ENCODE assay signal across 21 cellular contexts in genomic region chr11:6406370-6406769, GRCh38. TPM values are rescaled to one million over a fixed set of nuclear protein-coding genes. Genes with fewer than 3 reads are reported as not detected.
DNase-seq lines count a peak whose midpoint lies in the region; ATAC-seq and TF ChIP-seq lines count a peak whose summit lies in the region.
"Had no signal": no experiment of that assay in that cellular context is flagged by ENCODE, and none has a peak within 500 bp of the region (broad histone marks: within the 10 kb centered on the region; RNA-seq: fewer than 3 reads in every experiment).

No MANE protein-coding gene starts in this region.

- H3K4me3 Mint-ChIP-seq in activated CD8-positive, alpha-beta memory T cell treated with anti-CD3 and anti-CD28 coated beads, Interleukin-2, amount 10 ng/mL, durations not matched to agents 7 days and 5 days = no peak overlapping the region
- no peak overlapping the region for H3K4me3 Mint-ChIP-seq in stimulated activated effector memory CD8-positive, alpha-beta T cell treated with anti-CD3 and anti-CD28 coated beads, Interleukin-12 subunit alpha, Interleukin-12 subunit beta, amount 100 ng/mL, for 72 hours
- H3K4me3 Mint-ChIP-seq: H9 had no signal

- CTCF ChIA-PET in activated CD8-positive, alpha-beta memory T cell treated with anti-CD3 and anti-CD28 coated beads, Interleukin-2, amount 10 ng/mL, durations not matched to agents 7 days and 5 days (lab: Charles Lee) = interaction anchor here (1.0 to 2.1 kb wide), 3 partner anchors 27 to 43 kb away, joined by 3 to 6 read pairs (median 3); no protein-coding TSS in a partner anchor

- ATAC-seq in activated CD8-positive, alpha-beta memory T cell treated with anti-CD3 and anti-CD28 coated beads, Interleukin-2, amount 10 ng/mL, durations not matched to agents 7 days and 5 days = no peak
- no peak for ATAC-seq in stimulated activated effector memory CD8-positive, alpha-beta T cell treated with anti-CD3 and anti-CD28 coated beads, Interleukin-12 subunit alpha, Interleukin-12 subunit beta, amount 100 ng/mL, for 72 hours
- ATAC-seq: activated CD4-positive, CD25-positive, alpha-beta regulatory T cell treated with anti-CD3 and anti-CD28 coated beads, Interleukin-2, amount 50 U/mL, for 24 hours; Panc1 had no signal

- H3K27me3 Mint-ChIP-seq in activated CD8-positive, alpha-beta memory T cell treated with anti-CD3 and anti-CD28 coated beads, Interleukin-2, amount 10 ng/mL, durations not matched to agents 7 days and 5 days = no peaks in the 10 kb centered on the region

- DNase-seq in activated CD8-positive, alpha-beta memory T cell treated with anti-CD3 and anti-CD28 coated beads, Interleukin-2, amount 10 ng/mL, durations not matched to agents 7 days and 5 days = no peak
- no peak for DNase-seq in activated CD8-positive, alpha-beta memory T cell treated with anti-CD3 and anti-CD28 coated beads for 24 hours
- peak; percentile 44 for DNase-seq in HuH-7.5 (ENCODE audit: low spot score)
- DNase-seq in stimulated activated effector memory CD8-positive, alpha-beta T cell treated with anti-CD3 and anti-CD28 coated beads, Interleukin-12 subunit alpha, Interleukin-12 subunit beta, amount 100 ng/mL, for 72 hours (ENCODE audit: low spot score in 2 of 2) = no peak
- no peak for DNase-seq in erythroblast (lab: John Stamatoyannopoulos, UW)
- DNase-seq in NCI-H1694 treated with DMSO at 0.1 percent for 48 hours (lab: John Stamatoyannopoulos, UW) = no peak
- DNase-seq in KBM-7 = no peak
- DNase-seq: adrenal gland, BE2C, Calu3, cortex of kidney, kidney, NCI-H2171, SIG-M5, SW 1271, upper lobe of right lung had no signal

- peaks cover 11% of the 10 kb centered on the region for H3K36me3 Mint-ChIP-seq in activated CD8-positive, alpha-beta memory T cell treated with anti-CD3 and anti-CD28 coated beads, Interleukin-2, amount 10 ng/mL, durations not matched to agents 7 days and 5 days
- H3K36me3 Mint-ChIP-seq in stimulated activated effector memory CD8-positive, alpha-beta T cell treated with anti-CD3 and anti-CD28 coated beads, Interleukin-12 subunit alpha, Interleukin-12 subunit beta, amount 100 ng/mL, for 72 hours = peaks cover 24% of the 10 kb centered on the region

- peak overlapping the region; percentile 20 for H3K27ac Mint-ChIP-seq in activated CD8-positive, alpha-beta memory T cell treated with anti-CD3 and anti-CD28 coated beads, Interleukin-2, amount 10 ng/mL, durations not matched to agents 7 days and 5 days
- H3K27ac Mint-ChIP-seq in stimulated activated effector memory CD8-positive, alpha-beta T cell treated with anti-CD3 and anti-CD28 coated beads, Interleukin-12 subunit alpha, Interleukin-12 subunit beta, amount 100 ng/mL, for 72 hours = peak overlapping the region; percentile 4

- no peaks in the 10 kb centered on the region for H3K9me3 Mint-ChIP-seq in activated CD8-positive, alpha-beta memory T cell treated with anti-CD3 and anti-CD28 coated beads, Interleukin-2, amount 10 ng/mL, durations not matched to agents 7 days and 5 days (ENCODE audit: low read depth)
- H3K9me3 Mint-ChIP-seq in stimulated activated effector memory CD8-positive, alpha-beta T cell treated with anti-CD3 and anti-CD28 coated beads, Interleukin-12 subunit alpha, Interleukin-12 subunit beta, amount 100 ng/mL, for 72 hours = no peaks in the 10 kb centered on the region
- H3K9me3 Mint-ChIP-seq: H9 had no signal

- in situ Hi-C loops in KBM-7 (cut with MboI; ENCODE audit: low pct_unique_long_range_greater_than_20kb, low sequenced_read_pairs) = no loop called here

- peaks cover 62% of the 10 kb centered on the region for H3K4me1 Mint-ChIP-seq in activated CD8-positive, alpha-beta memory T cell treated with anti-CD3 and anti-CD28 coated beads, Interleukin-2, amount 10 ng/mL, durations not matched to agents 7 days and 5 days
- peaks cover 60% of the 10 kb centered on the region for H3K4me1 Mint-ChIP-seq in stimulated activated effector memory CD8-positive, alpha-beta T cell treated with anti-CD3 and anti-CD28 coated beads, Interleukin-12 subunit alpha, Interleukin-12 subunit beta, amount 100 ng/mL, for 72 hours

- TF ChIP-seq POLR2A in erythroblast (IDR thresholded peaks at IDR 0.05; ENCODE audit: low read length) = no peak

- H3K27ac ChIP-seq in cingulate gyrus (ENCODE audit: low read depth, low read length) = peak overlapping the region; percentile 73
- H3K27ac ChIP-seq: upper lobe of right lung had no signal

RNA-seq across cellular contexts. Expression of gene APBB1, which starts 12.5 kb away (rescaled TPM):
- 10 to 100 TPM; 38.7 to 43.4 TPM for total RNA-seq in activated CD8-positive, alpha-beta memory T cell treated with anti-CD3 and anti-CD28 coated beads, Interleukin-2, amount 10 ng/mL, durations not matched to agents 7 days and 5 days

RNA-seq across cellular contexts. Expression of gene SMPD1, which starts 16.1 kb away (rescaled TPM):
- total RNA-seq in activated CD8-positive, alpha-beta memory T cell treated with anti-CD3 and anti-CD28 coated beads, Interleukin-2, amount 10 ng/mL, durations not matched to agents 7 days and 5 days = 10 to 100 TPM; 38.9 to 41.9 TPM

RNA-seq across cellular contexts. Expression of gene HPX, which starts 34.4 kb away (rescaled TPM):
- total RNA-seq in activated CD8-positive, alpha-beta memory T cell treated with anti-CD3 and anti-CD28 coated beads, Interleukin-2, amount 10 ng/mL, durations not matched to agents 7 days and 5 days = under 1 TPM in 1 of 2 experiments, not detected in 1; 0.76 TPM
- total RNA-seq: LHCN-M2 had no signal
